Comparison of ENCODE assay signal across 8 cellular contexts in genomic region chr11:279966-280761, GRCh38. TPM values are rescaled to one million over a fixed set of nuclear protein-coding genes. Genes with fewer than 3 reads are reported as not detected.
DNase-seq lines count a peak whose midpoint lies in the region; ATAC-seq and TF ChIP-seq lines count a peak whose summit lies in the region.

No MANE protein-coding gene starts in this region.

- no peaks in the 10 kb centered on the region for H3K27me3 ChIP-seq in parathyroid adenoma (ENCODE audit: control insufficient read depth, insufficient read depth, low read length)

- TF ChIP-seq CTCF in GM13977 (IDR thresholded peaks at IDR 0.05; ENCODE audit: extremely low read depth, insufficient read depth, missing control alignments): peak; percentile 10
- no peak for TF ChIP-seq CTCF in parathyroid adenoma (IDR thresholded peaks at IDR 0.05)

- no peaks in the 10 kb centered on the region for H3K79me2 ChIP-seq in parathyroid adenoma

- no peak overlapping the region for H3K4me3 ChIP-seq in parathyroid adenoma (ENCODE audit: low read depth, low read length)

- H3K27ac Mint-ChIP-seq in T-helper 17 cell: no peak overlapping the region
- peak overlapping the region in 1 of 2 donors; percentile 44 for H3K27ac Mint-ChIP-seq in effector memory CD8-positive, alpha-beta T cell

- in situ Hi-C loops in GM13977 (cut with MboI; ENCODE audit: low pct_unique_long_range_greater_than_20kb, low sequenced_read_pairs, unreplicated experiment): no loop called here

- no peaks in the 10 kb centered on the region for H3K9me3 Mint-ChIP-seq in effector memory CD8-positive, alpha-beta T cell

- H3K27ac ChIP-seq in parathyroid adenoma: no peak overlapping the region

- peak overlapping the region; percentile 7 for H2AFZ ChIP-seq in parathyroid adenoma

- peaks cover 5% of the 10 kb centered on the region for H3K27me3 Mint-ChIP-seq in T-helper 17 cell
- H3K27me3 Mint-ChIP-seq in effector memory CD8-positive, alpha-beta T cell: peaks cover 7 to 26% of the 10 kb centered on the region in 2 donors

- H3K4me2 ChIP-seq in parathyroid adenoma (ENCODE audit: low read length): no peak overlapping the region

- peaks cover 32% of the 10 kb centered on the region for H3K4me1 Mint-ChIP-seq in T-helper 17 cell
- peaks cover 35 to 39% of the 10 kb centered on the region in 2 donors for H3K4me1 Mint-ChIP-seq in effector memory CD8-positive, alpha-beta T cell (ENCODE audit: low read depth in 2 of 2)

- peak overlapping the region; percentile 89 for H3K4me3 Mint-ChIP-seq in T-helper 17 cell
- H3K4me3 Mint-ChIP-seq in effector memory CD8-positive, alpha-beta T cell: peak overlapping the region; percentile 81 to 87

- H3K9ac ChIP-seq in parathyroid adenoma: no peak overlapping the region

- peak; percentile 76 for ATAC-seq in T-helper 17 cell
- peak; percentile 65 for ATAC-seq in effector memory CD8-positive, alpha-beta T cell (replicated peaks)
- ATAC-seq in GM18858 (IDR thresholded peaks at IDR 0.05; ENCODE audit: unreplicated experiment): no peak
- ATAC-seq in HG02571 (IDR thresholded peaks at IDR 0.05; ENCODE audit: unreplicated experiment): no peak

- H3K4me1 ChIP-seq in parathyroid adenoma: no peaks in the 10 kb centered on the region

- H3K9me3 ChIP-seq in T-helper 17 cell (ENCODE audit: control insufficient read depth, low read length, poor library complexity, severe bottlenecking) (no peaks in the 10 kb centered on the region), parathyroid adenoma (ENCODE audit: control insufficient read depth, low read length) (no peaks in the 10 kb centered on the region)

- H3K36me3 Mint-ChIP-seq in T-helper 17 cell (ENCODE audit: low read depth): peaks cover 5% of the 10 kb centered on the region
- H3K36me3 Mint-ChIP-seq in effector memory CD8-positive, alpha-beta T cell (ENCODE audit: insufficient read depth): no peaks in the 10 kb centered on the region

- DNase-seq in GM13977 (ENCODE audit: low spot score) (peak; percentile 66), T-helper 17 cell (no peak), A172 (ENCODE audit: low spot score) (no peak), iPS-NIHi7 (ENCODE audit: extremely low spot score) (no peak)
- no peak for DNase-seq in effector memory CD8-positive, alpha-beta T cell

- H3K36me3 ChIP-seq in parathyroid adenoma (ENCODE audit: control insufficient read depth, insufficient read depth, low read length): no peaks in the 10 kb centered on the region

RNA-seq across cellular contexts. Expression of gene NLRP6, which starts 2.0 kb away (rescaled TPM):
- total RNA-seq in T-helper 17 cell: 1 to 10 TPM; 3.5 to 4.3 TPM
- not detected in 2 replicates for total RNA-seq in A172 (2014; rRNA removed; shearing (Covaris generic))

RNA-seq across cellular contexts. Expression of gene PGGHG, which starts 8.8 kb away (rescaled TPM):
- 100 to 1,000 TPM; 317 to 350 TPM for total RNA-seq in T-helper 17 cell
- 13.0 and 14.2 TPM in 2 replicates for total RNA-seq in A172 (2014; rRNA removed; shearing (Covaris generic))

RNA-seq across cellular contexts. Expression of gene IFITM5, which starts 19.2 kb away (rescaled TPM):
- not detected for total RNA-seq in T-helper 17 cell
- not detected in 2 replicates for total RNA-seq in A172 (2014; rRNA removed; shearing (Covaris generic))

RNA-seq across cellular contexts. Expression of gene IFITM2, which starts 27.5 kb away (rescaled TPM):
- total RNA-seq in T-helper 17 cell: 100 to 1,000 TPM; 550 to 570 TPM
- total RNA-seq in A172 (2014; rRNA removed; shearing (Covaris generic)): 17.6 and 22.6 TPM in 2 replicates

RNA-seq across cellular contexts. Expression of gene IFITM1, which starts 33.7 kb away (rescaled TPM):
- total RNA-seq in T-helper 17 cell: 100 to 1,000 TPM; 344 to 363 TPM
- 3.1 and 4.5 TPM in 2 replicates for total RNA-seq in A172 (2014; rRNA removed; shearing (Covaris generic))

Comparison
In these comparisons a context has a peak if more than half of its experiments do, and no peak if none do; other contexts are left out.
1. ATAC-seq: peak in T-helper 17 cell (single experiment) and effector memory CD8-positive, alpha-beta T cell (single experiment); none in GM18858 (single experiment) and HG02571 (single experiment).
2. RNA of gene PGGHG, which starts 8.8 kb away (total RNA-seq): 317 to 350 TPM in T-helper 17 cell; 13.0 to 14.2 TPM in A172; every median in the first group is over 10 times any median in the second.